Comparison of ENCODE assay signal across 8 cellular contexts in the genomic region with DNA sequence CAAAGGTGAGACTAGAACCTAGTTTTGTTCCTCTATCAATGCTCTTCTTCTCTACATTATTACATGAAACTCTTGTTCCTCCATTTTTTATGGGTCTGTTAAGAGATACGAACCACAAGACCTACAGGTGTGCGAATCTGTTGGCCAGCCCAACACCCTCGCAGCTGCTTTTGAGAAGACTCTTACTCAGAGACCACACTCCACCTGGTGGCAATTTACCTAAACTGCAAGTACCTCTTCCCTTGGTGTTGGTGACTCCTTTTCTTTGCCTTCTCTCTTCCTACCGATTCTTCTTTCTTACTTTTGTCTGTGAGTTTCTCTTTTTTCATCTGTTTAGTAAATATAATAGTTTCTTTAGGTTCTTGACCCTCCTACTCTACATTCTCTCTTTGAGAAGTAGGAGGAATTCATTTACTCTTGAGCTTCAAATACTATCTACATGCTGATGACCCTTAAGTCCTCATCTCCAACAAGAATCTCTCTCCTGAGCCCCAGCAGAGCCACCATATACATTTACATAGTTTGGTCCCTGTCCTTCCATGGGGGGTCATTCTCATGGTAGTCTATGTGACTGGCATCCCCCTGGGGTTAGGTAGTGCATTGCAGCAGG.
DNase-seq lines count a peak whose midpoint lies in the region; ATAC-seq and TF ChIP-seq lines count a peak whose summit lies in the region.

No MANE protein-coding gene starts in this region.

- DNase-seq in DMS153 (lab: John Stamatoyannopoulos, UW) (peak; percentile 55), HPDE6-E6E7 (ENCODE audit: extremely low spot score) (peak; percentile 48), activated T-cell treated with anti-CD3 and anti-CD28 coated beads for 48 hours (ENCODE audit: low read depth) (peak; percentile 7), fibroblast of the aortic adventitia (ENCODE audit: low read depth) (peak; percentile 81), omental fat pad (ENCODE audit: low spot score) (no peak), upper lobe of left lung (peak in 1 of 2 donors; percentile 61)

- ATAC-seq in GM21381 (IDR thresholded peaks at IDR 0.05; ENCODE audit: unreplicated experiment) (peak; percentile 92), omental fat pad (ENCODE audit: low FRiP score) (no peak), upper lobe of left lung (ENCODE audit: low FRiP score in 2 of 2) (peak; percentile 71 to 81)

- no peaks in the 10 kb centered on the region for H3K9me3 ChIP-seq in OCI-LY1 (ENCODE audit: low read length)
- no peaks in the 10 kb centered on the region for H3K9me3 ChIP-seq in upper lobe of left lung

- H3F3A ChIP-seq in OCI-LY1 (ENCODE audit: insufficient read depth, low read length), result no peaks in the 10 kb centered on the region

- H3K79me2 ChIP-seq in OCI-LY1 (ENCODE audit: insufficient read depth, low read length), result no peaks in the 10 kb centered on the region

- H3K27ac ChIP-seq in OCI-LY1 (ENCODE audit: low read depth, low read length, poor library complexity, severe bottlenecking) (no peak overlapping the region), upper lobe of left lung (no peak overlapping the region)

- no peak overlapping the region for H3K9ac ChIP-seq in OCI-LY1 (ENCODE audit: low read length)

- no peaks in the 10 kb centered on the region for H4K20me1 ChIP-seq in OCI-LY1 (ENCODE audit: insufficient read depth, low read length)

- WGBS in upper lobe of left lung, 2 donors, result 14 to 19% methylated on average over 4 of the region's 4 CpGs

- no peak overlapping the region for H3K4me3 ChIP-seq in OCI-LY1 (ENCODE audit: low read depth, low read length, poor library complexity, severe bottlenecking)
- no peak overlapping the region for H3K4me3 ChIP-seq in fibroblast of the aortic adventitia (ENCODE audit: low read depth, low read length)
- no peak overlapping the region for H3K4me3 ChIP-seq in upper lobe of left lung

- H3K27me3 ChIP-seq in OCI-LY1 (ENCODE audit: insufficient read depth, low read length), result no peaks in the 10 kb centered on the region
- H3K27me3 ChIP-seq in upper lobe of left lung, result no peaks in the 10 kb centered on the region

- no peak overlapping the region for H3K4me2 ChIP-seq in OCI-LY1 (ENCODE audit: low read length)

- no peak for TF ChIP-seq POLR2A in upper lobe of left lung (IDR thresholded peaks at IDR 0.05)

- no peak for TF ChIP-seq EP300 in upper lobe of left lung (IDR thresholded peaks at IDR 0.05)

- no peaks in the 10 kb centered on the region for H3K36me3 ChIP-seq in OCI-LY1 (ENCODE audit: insufficient read depth, low read length)
- H3K36me3 ChIP-seq in upper lobe of left lung, result no peaks in the 10 kb centered on the region

- TF ChIP-seq CTCF in OCI-LY1 (IDR thresholded peaks at IDR 0.05; ENCODE audit: low read length) (peak; percentile 79), fibroblast of the aortic adventitia (IDR thresholded peaks at IDR 0.05; ENCODE audit: insufficient read depth, low read length) (peak; percentile 79), omental fat pad (IDR thresholded peaks at IDR 0.05) (peak in 2 of 3 donors; percentile 24 to 33), upper lobe of left lung (IDR thresholded peaks at IDR 0.05) (peak; percentile 51 to 76 (median 64))

- no peak overlapping the region for H2AFZ ChIP-seq in OCI-LY1 (ENCODE audit: low read length)

- no peaks in the 10 kb centered on the region for H3K9me2 ChIP-seq in OCI-LY1 (ENCODE audit: low read depth, low read length)

- no peaks in the 10 kb centered on the region for H3K4me1 ChIP-seq in OCI-LY1 (ENCODE audit: insufficient read depth, low read length, severe bottlenecking)
- H3K4me1 ChIP-seq in upper lobe of left lung, result no peaks in the 10 kb centered on the region

Comparison
In these comparisons a context has a peak if more than half of its experiments do, and no peak if none do; other contexts are left out.
1. CTCF ChIP-seq: peak in every context shown above with its lines; median percentile 79 in OCI-LY1; 79 in fibroblast of the aortic adventitia; 64 in upper lobe of left lung; 28 in omental fat pad.